Comparison of ENCODE assay signal across 19 cellular contexts in the genomic region with DNA sequence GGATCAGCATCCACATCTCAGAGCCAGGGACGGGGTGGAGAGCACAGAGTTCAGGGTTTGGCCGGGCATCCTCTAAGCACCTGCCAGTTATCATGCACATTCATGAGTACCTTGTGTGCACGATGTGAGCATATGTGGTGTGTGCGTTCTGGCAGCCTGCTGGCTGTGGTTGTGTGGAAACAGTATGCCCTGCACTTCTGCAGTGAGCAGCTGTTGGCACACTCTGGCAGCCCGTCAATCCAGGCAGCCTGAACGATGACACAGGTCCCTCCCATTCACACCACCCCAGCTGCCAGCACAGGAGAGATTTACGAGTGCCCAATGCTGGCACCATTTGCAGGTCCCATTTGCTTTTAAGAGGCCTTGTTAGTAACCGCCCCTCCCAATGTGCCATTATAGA.
A peak's percentile ranks its signal among the peaks of the same experiment; 100 is the strongest.
DNase-seq lines count a peak whose midpoint lies in the region; ATAC-seq and TF ChIP-seq lines count a peak whose summit lies in the region.
"Had no signal": no experiment of that assay in that cellular context is flagged by ENCODE, and none has a peak within 500 bp of the region (broad histone marks: within the 10 kb centered on the region; RNA-seq: fewer than 3 reads in every experiment).

No MANE protein-coding gene starts in this region.

- DNase-seq in DMS 273 (lab: John Stamatoyannopoulos, UW; ENCODE audit: unreplicated experiment): peak; percentile 98
- peak; percentile 98 for DNase-seq in NCI-H2171 treated with DMSO at 0.1 percent for 48 hours (lab: John Stamatoyannopoulos, UW)
- DNase-seq in esophagus squamous epithelium (lab: John Stamatoyannopoulos, UW): no peak
- peak; percentile 80 for DNase-seq in osteocyte (ENCODE audit: extremely low spot score, unreplicated experiment)
- no peak for DNase-seq in SIG-M5 treated with dmso at 0.1 percent for 504 hours (lab: John Stamatoyannopoulos, UW; ENCODE audit: unreplicated experiment)
- no peak for DNase-seq in NCI-H2107 (lab: John Stamatoyannopoulos, UW)
- no peak for DNase-seq in activated T-cell treated with anti-CD3 and anti-CD28 coated beads, Interleukin-2, amount 50 U/mL, for 72 hours
- DNase-seq: activated naive CD8-positive, alpha-beta T cell treated with anti-CD3 and anti-CD28 coated beads for 36 hours; activated T-cell treated with anti-CD3 and anti-CD28 coated beads, Interleukin-2, amount 50 U/mL, for 24 hours; effector memory CD4-positive, alpha-beta T cell; GM23248; lower lobe of right lung; NCI-H1436; NCI-H526; retina; stimulated activated naive CD8-positive, alpha-beta T cell treated with anti-CD3 and anti-CD28 coated beads, Interleukin-15, amount 100 ng/mL, for 72 hours had no signal

- no peaks in the 10 kb centered on the region for H3K9me3 ChIP-seq in esophagus squamous epithelium
- H3K9me3 ChIP-seq: lower lobe of right lung had no signal

- ATAC-seq in GM21381 (IDR thresholded peaks at IDR 0.05; ENCODE audit: unreplicated experiment): no peak
- ATAC-seq in activated T-cell treated with anti-CD3 and anti-CD28 coated beads, Interleukin-2, amount 50 U/mL, for 72 hours (replicated peaks in 1 of 2): no peak
- ATAC-seq: GM12878; Panc1; stimulated activated naive CD8-positive, alpha-beta T cell treated with anti-CD3 and anti-CD28 coated beads, Interleukin-15, amount 100 ng/mL, for 72 hours had no signal

- 58 to 83% methylated on average over 2 to 6 of the region's 8 CpGs for WGBS in esophagus squamous epithelium, 2 donors

- no peaks in the 10 kb centered on the region for H3K4me1 Mint-ChIP-seq in osteocyte (ENCODE audit: unreplicated experiment)
- H3K4me1 Mint-ChIP-seq in activated T-cell treated with anti-CD3 and anti-CD28 coated beads, Interleukin-2, amount 50 U/mL, for 72 hours (ENCODE audit: low read depth): peaks cover 35% of the 10 kb centered on the region

- no peaks in the 10 kb centered on the region for H3K36me3 Mint-ChIP-seq in osteocyte (ENCODE audit: unreplicated experiment)
- H3K36me3 Mint-ChIP-seq in activated T-cell treated with anti-CD3 and anti-CD28 coated beads, Interleukin-2, amount 50 U/mL, for 72 hours (ENCODE audit: insufficient read depth in 2 of 2): peaks cover 0 to 1% of the 10 kb centered on the region in 2 donors

- TF ChIP-seq POLR2A in esophagus squamous epithelium (IDR thresholded peaks at IDR 0.05): no peak

- H3K27me3 ChIP-seq in esophagus squamous epithelium: no peaks in the 10 kb centered on the region

- H3K27ac Mint-ChIP-seq in osteocyte (ENCODE audit: unreplicated experiment): no peak overlapping the region
- no peak overlapping the region for H3K27ac Mint-ChIP-seq in activated T-cell treated with anti-CD3 and anti-CD28 coated beads, Interleukin-2, amount 50 U/mL, for 72 hours
- H3K27ac Mint-ChIP-seq: activated naive CD8-positive, alpha-beta T cell treated with anti-CD3 and anti-CD28 coated beads for 36 hours; activated T-cell treated with anti-CD3 and anti-CD28 coated beads, Interleukin-2, amount 50 U/mL, for 24 hours; stimulated activated naive CD8-positive, alpha-beta T cell treated with anti-CD3 and anti-CD28 coated beads, Interleukin-15, amount 100 ng/mL, for 72 hours had no signal

- H3K4me1 ChIP-seq in esophagus squamous epithelium: peaks cover 4 to 68% (median 16%) of the 10 kb centered on the region in 3 donors
- H3K4me1 ChIP-seq: lower lobe of right lung had no signal

- no peak overlapping the region for H3K4me3 Mint-ChIP-seq in osteocyte (ENCODE audit: unreplicated experiment)
- H3K4me3 Mint-ChIP-seq in activated T-cell treated with anti-CD3 and anti-CD28 coated beads, Interleukin-2, amount 50 U/mL, for 72 hours: no peak overlapping the region
- H3K4me3 Mint-ChIP-seq: activated naive CD8-positive, alpha-beta T cell treated with anti-CD3 and anti-CD28 coated beads for 36 hours; activated T-cell treated with anti-CD3 and anti-CD28 coated beads, Interleukin-2, amount 50 U/mL, for 24 hours; stimulated activated naive CD8-positive, alpha-beta T cell treated with anti-CD3 and anti-CD28 coated beads, Interleukin-15, amount 100 ng/mL, for 72 hours had no signal

- intact Hi-C loops in esophagus squamous epithelium (cut with DNase I): no loop called here

- peaks cover 7% of the 10 kb centered on the region for H3K9me3 Mint-ChIP-seq in osteocyte (ENCODE audit: unreplicated experiment)
- peaks cover 1% of the 10 kb centered on the region in 2 donors for H3K9me3 Mint-ChIP-seq in activated T-cell treated with anti-CD3 and anti-CD28 coated beads, Interleukin-2, amount 50 U/mL, for 72 hours

- TF ChIP-seq CTCF in esophagus squamous epithelium (IDR thresholded peaks at IDR 0.05) (no peak), osteocyte (IDR thresholded peaks at IDR 0.05) (no peak)

- H3K4me3 ChIP-seq in esophagus squamous epithelium: no peak overlapping the region
- H3K4me3 ChIP-seq: GM12878, GM23248, lower lobe of right lung had no signal

- H3K27ac ChIP-seq in esophagus squamous epithelium: peak overlapping the region; percentile 35 to 77 (median 62)
- H3K27ac ChIP-seq: GM23248, lower lobe of right lung had no signal

- H3K36me3 ChIP-seq in esophagus squamous epithelium: no peaks in the 10 kb centered on the region
- H3K36me3 ChIP-seq: lower lobe of right lung had no signal

- H3K27me3 Mint-ChIP-seq in osteocyte (ENCODE audit: unreplicated experiment): peaks cover 41% of the 10 kb centered on the region
- peaks cover 6% of the 10 kb centered on the region for H3K27me3 Mint-ChIP-seq in activated T-cell treated with anti-CD3 and anti-CD28 coated beads, Interleukin-2, amount 50 U/mL, for 72 hours (ENCODE audit: low read depth)
- H3K27me3 Mint-ChIP-seq: activated naive CD8-positive, alpha-beta T cell treated with anti-CD3 and anti-CD28 coated beads for 36 hours; activated T-cell treated with anti-CD3 and anti-CD28 coated beads, Interleukin-2, amount 50 U/mL, for 24 hours; stimulated activated naive CD8-positive, alpha-beta T cell treated with anti-CD3 and anti-CD28 coated beads, Interleukin-15, amount 100 ng/mL, for 72 hours had no signal

Comparison
In these comparisons a context has a peak if more than half of its experiments do, and no peak if none do; other contexts are left out.
1. DNase-seq: peak in DMS 273 (single experiment), NCI-H2171 treated with DMSO at 0.1 percent for 48 hours (single experiment) and osteocyte (single experiment); none in esophagus squamous epithelium (single experiment), SIG-M5 treated with dmso at 0.1 percent for 504 hours (single experiment), NCI-H2107 (single experiment) and activated T-cell treated with anti-CD3 and anti-CD28 coated beads, Interleukin-2, amount 50 U/mL, for 72 hours (0 of 2).